8 cellular contexts compared by ENCODE assay signal in the genomic region with DNA sequence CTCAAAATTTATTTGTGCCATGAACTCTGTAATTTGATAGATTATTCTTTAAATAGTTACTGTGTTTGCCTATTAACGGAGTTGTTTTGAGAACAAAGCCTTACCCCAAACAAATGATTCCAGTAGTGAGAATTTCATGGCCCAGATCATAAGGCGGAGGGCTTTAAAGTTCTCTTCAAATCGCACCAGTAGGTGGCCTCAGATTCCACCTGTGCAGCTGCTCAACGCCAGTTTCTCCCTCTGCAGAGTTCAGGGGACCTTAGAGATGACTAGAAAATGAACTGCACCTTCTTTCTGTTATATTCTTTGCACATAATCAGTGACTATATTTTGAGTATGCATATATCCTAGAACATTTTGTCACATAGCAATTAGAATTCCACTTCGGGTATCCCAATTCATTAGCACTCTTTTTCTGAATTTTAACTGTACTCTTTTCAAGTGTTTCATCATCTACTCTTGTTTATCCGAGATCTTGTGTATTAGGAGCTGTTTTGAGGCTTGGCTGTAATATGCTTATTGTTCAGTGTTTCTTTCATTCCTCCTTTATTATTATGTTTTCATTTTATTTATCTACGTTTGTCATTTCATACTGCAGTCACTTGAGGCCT.
DNase-seq lines count a peak whose midpoint lies in the region; ATAC-seq, FAIRE-seq and TF ChIP-seq lines count a peak whose summit lies in the region.

No MANE protein-coding gene starts in this region.

- H3K27me3 Mint-ChIP-seq in Calu3 (ENCODE audit: unreplicated experiment), result no peaks in the 10 kb centered on the region

- H3K4me1 Mint-ChIP-seq in Calu3 (ENCODE audit: low read depth, unreplicated experiment), result no peaks in the 10 kb centered on the region

- H4K20me1 ChIP-seq in HCT116 (ENCODE audit: insufficient read depth) (no peaks in the 10 kb centered on the region), endothelial cell of umbilical vein (replicated peaks; ENCODE audit: control insufficient read depth, extremely low read depth, insufficient read depth, low read length) (no peaks in the 10 kb centered on the region)

- no peak for TF ChIP-seq POLR2A in HCT116 (IDR thresholded peaks at IDR 0.05; ENCODE audit: borderline replicate concordance, extremely low read depth, insufficient read depth, insufficient read length)
- no peak for TF ChIP-seq POLR2A in endothelial cell of umbilical vein (IDR thresholded peaks at IDR 0.05; ENCODE audit: low read depth, low read length)

- no TSS peak for BruUV-seq in HCT116 (replicated peaks; lab: Mats Ljungman, UMichigan)
- no TSS peak for BruUV-seq in endothelial cell of umbilical vein (replicated peaks; lab: Mats Ljungman, UMichigan)
- BruUV-seq in Calu3 (replicated peaks; lab: Mats Ljungman, UMichigan), result no TSS peak

- H3K27me3 ChIP-seq in HCT116 (ENCODE audit: insufficient read depth, low read length), result 0 out of 2 replicates have a peak, but pooled peaks cover 10% of the 10 kb centered on the region
- H3K27me3 ChIP-seq in NT2/D1 (ENCODE audit: insufficient read depth, insufficient read length), result no peaks in the 10 kb centered on the region
- H3K27me3 ChIP-seq in endothelial cell of umbilical vein (ENCODE audit: control insufficient read depth in 2 of 2, insufficient read depth in 2 of 2, low read length in 2 of 2), result no peaks in the 10 kb centered on the region
- no peaks in the 10 kb centered on the region for H3K27me3 ChIP-seq in psoas muscle (ENCODE audit: insufficient read depth in 3 of 3, low read length in 2 of 3)

- peak; percentile 63 for TF ChIP-seq RAD21 in HCT116 (IDR thresholded peaks at IDR 0.05; ENCODE audit: low read depth)

- CTCF ChIA-PET in HCT116 (lab: Charles Lee), result interaction anchor here (0.5 to 1.8 kb wide), 6 partner anchors 12 to 481 kb away, joined by 3 to 9 read pairs (median 5); no protein-coding TSS in a partner anchor
- CTCF ChIA-PET in endothelial cell of umbilical vein (lab: Charles Lee), result interaction anchor here (0.9 to 11.0 kb wide), 13 partner anchors 11 to 454 kb away, joined by 3 to 277 read pairs (median 5); a partner anchor contains a TSS
- CTCF ChIA-PET in Calu3 (lab: Charles Lee), result interaction anchor here (0.7 kb wide), 1 partner anchor 101 kb away, joined by 3 read pairs; no protein-coding TSS in a partner anchor

- FAIRE-seq in endothelial cell of umbilical vein (lab: Jason Lieb, UNC), result peak; percentile 85

- POLR2A ChIA-PET in HCT116 (lab: Charles Lee), result no interaction called here
- POLR2A ChIA-PET in endothelial cell of umbilical vein (lab: Charles Lee), result no interaction called here

- H3K79me2 ChIP-seq in HCT116 (ENCODE audit: insufficient read depth, low read length) (no peaks in the 10 kb centered on the region), endothelial cell of umbilical vein (ENCODE audit: control insufficient read depth, insufficient read depth, low read length) (no peaks in the 10 kb centered on the region)

- RAD21 ChIA-PET in HCT116 (lab: Charles Lee; ENCODE audit: low non-redundant PET in 1 of 2, low total read pairs in 2 of 2, uncharacterized antibody in 2 of 2, unreplicated experiment in 2 of 2), result no interaction called here

- dilution Hi-C loops in endothelial cell of umbilical vein (cut with MboI; ENCODE audit: extremely low pct_ligation_motif_present, low sequenced_read_pairs), result no loop called here

- no peaks in the 10 kb centered on the region for H3K9me2 ChIP-seq in HCT116 (ENCODE audit: insufficient read depth)

- DNase-seq in Caki2 (ENCODE audit: low read depth) (peak; percentile 12), HCT116 (ENCODE audit: low read depth, low spot score) (peak; percentile 26), NT2/D1 (ENCODE audit: low read depth, low spot score) (peak; percentile 11), endothelial cell of umbilical vein (ENCODE audit: low read depth, low spot score) (peak; percentile 32), psoas muscle (no peak), Calu3 (no peak), ureter (ENCODE audit: low spot score) (no peak)

- H3K9me3 ChIP-seq in HCT116 (ENCODE audit: control insufficient read depth in 1 of 2, insufficient read depth in 1 of 2, low read depth in 1 of 2, low read length in 2 of 2) (no peaks in the 10 kb centered on the region), NT2/D1 (ENCODE audit: insufficient read depth, low read length) (no peaks in the 10 kb centered on the region), endothelial cell of umbilical vein (replicated peaks; ENCODE audit: control insufficient read depth, insufficient read depth, low read length) (no peaks in the 10 kb centered on the region), psoas muscle (no peaks in the 10 kb centered on the region)

- H3K36me3 Mint-ChIP-seq in Calu3 (ENCODE audit: insufficient read depth, unreplicated experiment), result no peaks in the 10 kb centered on the region

- no peak overlapping the region for H3K4me3 ChIP-seq in HCT116 (replicated peaks in 1 of 2; ENCODE audit: low read depth in 1 of 2, low read length in 2 of 2)
- H3K4me3 ChIP-seq in NT2/D1 (ENCODE audit: insufficient read length, low read depth), result no peak overlapping the region
- no peak overlapping the region for H3K4me3 ChIP-seq in endothelial cell of umbilical vein (replicated peaks in 1 of 3; ENCODE audit: insufficient read depth in 1 of 3, low read depth in 1 of 3, low read length in 3 of 3)
- no peak overlapping the region for H3K4me3 ChIP-seq in psoas muscle

- 49 to 59% (median 50%) methylated on average over 7 of the region's 7 CpGs for WGBS in psoas muscle, 3 donors

- no peaks in the 10 kb centered on the region for H3K36me3 ChIP-seq in HCT116 (ENCODE audit: control insufficient read depth in 1 of 2, insufficient read depth in 2 of 2, low read length in 2 of 2)
- peaks cover 2% of the 10 kb centered on the region for H3K36me3 ChIP-seq in NT2/D1 (ENCODE audit: insufficient read depth, insufficient read length, low read length)
- H3K36me3 ChIP-seq in endothelial cell of umbilical vein (ENCODE audit: control insufficient read depth in 2 of 2, extremely low read depth in 1 of 2, insufficient read depth in 2 of 2, low read length in 2 of 2), result no peaks in the 10 kb centered on the region
- peaks cover 0 to 39% of the 10 kb centered on the region in 2 donors for H3K36me3 ChIP-seq in psoas muscle (ENCODE audit: insufficient read depth in 1 of 2, low read depth in 1 of 2)

- in situ Hi-C loops in Caki2 (cut with HindIII; ENCODE audit: low pct_unique_long_range_greater_than_20kb, low sequenced_read_pairs), result no loop called here

- H3K27ac Mint-ChIP-seq in Calu3 (ENCODE audit: unreplicated experiment), result no peak overlapping the region

- no peak overlapping the region for H3K27ac ChIP-seq in HCT116 (ENCODE audit: low read depth, low read length)
- H3K27ac ChIP-seq in endothelial cell of umbilical vein (ENCODE audit: insufficient read depth, low read depth, low read length), result no peak overlapping the region
- no peak overlapping the region for H3K27ac ChIP-seq in psoas muscle

- H3K4me1 ChIP-seq in HCT116 (ENCODE audit: control insufficient read depth in 1 of 2, insufficient read depth in 2 of 2, low read length in 2 of 2) (no peaks in the 10 kb centered on the region), NT2/D1 (ENCODE audit: insufficient read depth, insufficient read length) (peaks cover 4% of the 10 kb centered on the region), endothelial cell of umbilical vein (ENCODE audit: control insufficient read depth, extremely low read depth, insufficient read depth, low read length) (no peaks in the 10 kb centered on the region), psoas muscle (no peaks in the 10 kb centered on the region)

- ATAC-seq in HCT116 (peak; percentile 86), psoas muscle (peak in 2 of 4 donors; percentile 41 to 54), HG03196 (IDR thresholded peaks at IDR 0.05; ENCODE audit: unreplicated experiment) (no peak)

- no peaks in the 10 kb centered on the region for H3K9me1 ChIP-seq in endothelial cell of umbilical vein (replicated peaks; ENCODE audit: control insufficient read depth, extremely low read depth, insufficient read depth, low read length)

- intact Hi-C loops in HCT116 (cut with micrococcal nuclease), result loop anchor here (1.0 to 5.0 kb wide), 2 partner anchors 229 to 257 kb away; no protein-coding TSS in a partner anchor
- intact Hi-C loops in endothelial cell of umbilical vein (cut with micrococcal nuclease), result loop anchor here (2.0 kb wide), 1 partner anchor 501 kb away; no protein-coding TSS in a partner anchor
- intact Hi-C loops in psoas muscle (cut with DNase I), result loop anchor here in 1 of 2 donors (5.0 kb wide), 1 partner anchor 227 kb away; no protein-coding TSS in a partner anchor
- intact Hi-C loops in Calu3 (cut with micrococcal nuclease; ENCODE audit: unreplicated experiment), result loop anchor here (5.0 kb wide), 1 partner anchor 227 kb away; no protein-coding TSS in a partner anchor

- no peaks in the 10 kb centered on the region for H3K9me3 Mint-ChIP-seq in Calu3 (ENCODE audit: low read depth, unreplicated experiment)

- TF ChIP-seq CTCF in HCT116 (IDR thresholded peaks at IDR 0.05 in 2 of 3, conservative IDR thresholded peaks at IDR 0.05 in 1 of 3; ENCODE audit: borderline replicate concordance in 1 of 3, insufficient read depth in 1 of 3, low read depth in 2 of 3, low read length in 2 of 3) (peak; percentile 44 to 75 (median 65); a peak in 5 of 6 replicates), endothelial cell of umbilical vein (IDR thresholded peaks at IDR 0.05; ENCODE audit: extremely low read depth in 1 of 2, insufficient read depth in 1 of 2, low read depth in 1 of 2, low read length in 2 of 2) (peak; percentile 27 to 48), psoas muscle (IDR thresholded peaks at IDR 0.05) (peak; percentile 42), Calu3 (IDR thresholded peaks at IDR 0.05; ENCODE audit: unreplicated experiment) (no peak)

- no peak overlapping the region for H3K9ac ChIP-seq in HCT116 (ENCODE audit: low read length)
- no peak overlapping the region for H3K9ac ChIP-seq in NT2/D1 (ENCODE audit: insufficient read length, low read depth)
- no peak overlapping the region for H3K9ac ChIP-seq in endothelial cell of umbilical vein (replicated peaks; ENCODE audit: extremely low read depth, insufficient read depth, low read length)

- H3K4me2 ChIP-seq in HCT116 (ENCODE audit: low read length) (no peak overlapping the region), endothelial cell of umbilical vein (ENCODE audit: insufficient read depth, low read length) (no peak overlapping the region)

- no peak overlapping the region for H3K4me3 Mint-ChIP-seq in Calu3 (ENCODE audit: low read depth, unreplicated experiment)

- H2AFZ ChIP-seq in HCT116 (ENCODE audit: low read depth, low read length, poor library complexity, severe bottlenecking), result no peak overlapping the region
- no peak overlapping the region for H2AFZ ChIP-seq in endothelial cell of umbilical vein (ENCODE audit: low read depth, low read length)

TF ChIP-seq in HCT116, 20 proteins besides CTCF, POLR2A, EP300 and RAD21:
- no peak for TF ChIP-seq FOSL1 (IDR thresholded peaks at IDR 0.05; ENCODE audit: low read depth)
- TF ChIP-seq TCF7L2 (IDR thresholded peaks at IDR 0.05; ENCODE audit: borderline replicate concordance, extremely low read depth, insufficient read depth, insufficient read length), result peak; percentile 16

TF ChIP-seq in endothelial cell of umbilical vein, 7 proteins besides CTCF, POLR2A, EP300 and RAD21 (continues in another document):
- TF ChIP-seq FOS (IDR thresholded peaks at IDR 0.05; ENCODE audit: borderline replicate concordance, insufficient read depth, low read length) (no peak), JUN (IDR thresholded peaks at IDR 0.05; ENCODE audit: borderline replicate concordance, insufficient read depth, insufficient read length, low read depth) (no peak)

Comparison
In these comparisons a context has a peak if more than half of its experiments do, and no peak if none do; other contexts are left out.
1. DNase-seq: peak in Caki2 (single experiment), HCT116 (single experiment), NT2/D1 (single experiment) and endothelial cell of umbilical vein (single experiment); none in psoas muscle (0 of 2), Calu3 (single experiment) and ureter (single experiment).